8 cellular contexts compared by ENCODE assay signal in the genomic region with DNA sequence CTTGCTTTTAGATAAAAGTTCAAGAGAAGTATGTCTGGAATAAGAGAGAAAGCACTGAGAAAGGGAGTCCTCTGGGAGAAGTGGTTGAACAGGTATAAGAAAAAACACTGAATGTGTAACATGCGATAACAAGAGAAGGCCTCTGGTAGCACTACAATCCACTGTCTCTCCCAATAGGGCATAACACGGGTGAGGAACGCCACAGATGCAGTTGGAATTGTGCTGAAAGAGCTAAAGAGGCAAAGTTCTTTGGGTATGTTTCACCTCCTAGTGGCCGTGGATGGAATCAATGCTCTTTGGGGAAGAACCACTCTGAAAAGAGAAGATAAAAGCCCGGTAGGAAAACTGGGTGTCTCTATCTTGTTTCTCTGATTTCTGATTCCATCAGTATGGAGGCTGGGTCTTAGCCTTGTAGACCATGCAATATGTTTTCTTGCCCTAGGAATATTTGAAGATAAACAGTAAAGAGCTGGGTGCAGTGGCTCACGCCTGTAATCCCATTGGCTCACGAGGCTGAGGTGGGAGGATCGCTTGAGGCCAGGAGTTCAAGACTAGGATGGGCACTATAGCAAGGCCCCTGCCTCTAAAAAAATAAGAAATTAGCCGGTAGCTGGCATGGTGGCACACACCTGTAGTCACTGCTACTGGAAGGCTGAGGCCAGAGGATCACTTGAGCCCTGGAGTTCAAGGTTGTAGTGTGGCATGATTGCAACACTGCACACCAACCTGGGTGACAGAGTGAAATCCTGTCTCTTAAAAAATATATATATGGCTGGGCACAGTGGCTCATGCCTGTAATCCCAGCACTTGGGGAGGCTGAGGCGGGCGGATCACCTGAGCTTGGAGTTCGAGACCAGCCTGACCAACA. TPM values are rescaled to one million over a fixed set of nuclear protein-coding genes. Genes with fewer than 3 reads are reported as not detected.
DNase-seq lines count a peak whose midpoint lies in the region; ATAC-seq and TF ChIP-seq lines count a peak whose summit lies in the region.

No MANE protein-coding gene starts in this region.

- H3K36me3 ChIP-seq in HEK293 (ENCODE audit: control insufficient read depth in 2 of 2, insufficient read depth in 1 of 2, low read length in 2 of 2) (peaks cover 23 to 74% of the 10 kb centered on the region in 2 experiments), OCI-LY7 (ENCODE audit: insufficient read depth, low read length) (peaks cover 82% of the 10 kb centered on the region), ascending aorta (peaks cover 19 to 45% of the 10 kb centered on the region in 2 donors), gastrocnemius medialis (peaks cover 0 to 82% of the 10 kb centered on the region in 2 donors)

- no peak overlapping the region for H3K4me3 ChIP-seq in HEK293 (ENCODE audit: low read depth, low read length)
- H3K4me3 ChIP-seq in OCI-LY7 (ENCODE audit: low read depth, low read length, poor library complexity, severe bottlenecking), result no peak overlapping the region
- no peak overlapping the region for H3K4me3 ChIP-seq in ascending aorta
- H3K4me3 ChIP-seq in gastrocnemius medialis, result no peak overlapping the region

- no peak for TF ChIP-seq POLR2A in gastrocnemius medialis (IDR thresholded peaks at IDR 0.05)

- H3K36me3 Mint-ChIP-seq in Calu3 (ENCODE audit: insufficient read depth, unreplicated experiment), result peaks cover 77% of the 10 kb centered on the region

- ATAC-seq in gastrocnemius medialis, result peak in 1 of 2 donors; percentile 44
- ATAC-seq in HG03095 (IDR thresholded peaks at IDR 0.05; ENCODE audit: unreplicated experiment), result no peak
- ATAC-seq in GM19455 (IDR thresholded peaks at IDR 0.05; ENCODE audit: unreplicated experiment), result no peak

- H3K27me3 ChIP-seq in ascending aorta (no peaks in the 10 kb centered on the region), gastrocnemius medialis (no peaks in the 10 kb centered on the region)

- H3K9me2 ChIP-seq in OCI-LY7 (ENCODE audit: insufficient read depth, low read length), result no peaks in the 10 kb centered on the region

- H2AFZ ChIP-seq in OCI-LY7 (ENCODE audit: low read length), result no peak overlapping the region

- H3K27me3 Mint-ChIP-seq in Calu3 (ENCODE audit: unreplicated experiment), result no peaks in the 10 kb centered on the region

- no peaks in the 10 kb centered on the region for H3K9me3 Mint-ChIP-seq in Calu3 (ENCODE audit: low read depth, unreplicated experiment)

- POLR2A ChIA-PET in HEK293 (lab: Yijun Ruan, JAX), result interaction anchor here (0.6 kb wide), 2 partner anchors 190 to 478 kb away, joined by 3 to 9 read pairs; no protein-coding TSS in a partner anchor
- POLR2A ChIA-PET in OCI-LY7 (lab: Charles Lee), result no interaction called here

- CTCF ChIA-PET in Calu3 (lab: Charles Lee), result interaction anchor here (0.7 to 0.8 kb wide), 2 partner anchors 81 to 479 kb away, joined by 3 read pairs; no protein-coding TSS in a partner anchor
- CTCF ChIA-PET in HEK293 (lab: Yijun Ruan, JAX), result interaction anchor here (0.5 to 2.1 kb wide), 14 partner anchors 12 to 1081 kb away, joined by 3 to 6 read pairs (median 4); no protein-coding TSS in a partner anchor
- CTCF ChIA-PET in OCI-LY7 (lab: Charles Lee; ENCODE audit: unreplicated experiment), result no interaction called here

- no peak overlapping the region for H3K27ac Mint-ChIP-seq in Calu3 (ENCODE audit: unreplicated experiment)

- intact Hi-C loops in Calu3 (cut with micrococcal nuclease; ENCODE audit: unreplicated experiment) (no loop called here), OCI-LY7 (cut with micrococcal nuclease; ENCODE audit: unreplicated experiment) (no loop called here), ascending aorta (cut with DNase I) (no loop called here), gastrocnemius medialis (cut with DNase I; ENCODE audit: low total_unique reads) (no loop called here)

- H3K79me2 ChIP-seq in OCI-LY7 (ENCODE audit: insufficient read depth, low read depth, low read length), result no peaks in the 10 kb centered on the region

- no peaks in the 10 kb centered on the region for H4K20me1 ChIP-seq in OCI-LY7 (ENCODE audit: insufficient read depth, low read length)

- no peaks in the 10 kb centered on the region for H3K9me3 ChIP-seq in HEK293 (ENCODE audit: control insufficient read depth, insufficient read depth, low read depth, low read length)
- no peaks in the 10 kb centered on the region for H3K9me3 ChIP-seq in OCI-LY7 (ENCODE audit: low read length)
- H3K9me3 ChIP-seq in ascending aorta, result no peaks in the 10 kb centered on the region
- H3K9me3 ChIP-seq in gastrocnemius medialis, result no peaks in the 10 kb centered on the region

- no peak overlapping the region for H3K27ac ChIP-seq in HEK293 (ENCODE audit: extremely low read depth, low read depth, low read length)
- H3K27ac ChIP-seq in OCI-LY7 (ENCODE audit: low read depth, low read length, poor library complexity, severe bottlenecking), result no peak overlapping the region
- no peak overlapping the region for H3K27ac ChIP-seq in ascending aorta
- no peak overlapping the region for H3K27ac ChIP-seq in gastrocnemius medialis

- H3K4me3 Mint-ChIP-seq in Calu3 (ENCODE audit: low read depth, unreplicated experiment), result no peak overlapping the region

- H3K4me2 ChIP-seq in OCI-LY7 (ENCODE audit: low read length), result no peak overlapping the region

- DNase-seq in Calu3 (peak; percentile 58), OCI-LY7 (ENCODE audit: low spot score) (peak; percentile 47), ascending aorta (ENCODE audit: low spot score in 2 of 2) (peak in 1 of 2 donors; percentile 68), hypothalamus (lab: John Stamatoyannopoulos, UW) (peak in 33 of 51 donors; percentile 1 to 76 (median 32)), gastrocnemius medialis (no peak)

- no peaks in the 10 kb centered on the region for H3K4me1 ChIP-seq in HEK293 (ENCODE audit: control insufficient read depth, insufficient read depth, low read length)
- no peaks in the 10 kb centered on the region for H3K4me1 ChIP-seq in OCI-LY7 (ENCODE audit: insufficient read depth, low read length, poor library complexity, severe bottlenecking)
- peaks cover 0 to 3% of the 10 kb centered on the region in 2 donors for H3K4me1 ChIP-seq in ascending aorta
- no peaks in the 10 kb centered on the region for H3K4me1 ChIP-seq in gastrocnemius medialis

- BruUV-seq in Calu3 (replicated peaks; lab: Mats Ljungman, UMichigan) (no TSS peak), OCI-LY7 (replicated peaks; lab: Mats Ljungman, UMichigan) (no TSS peak)

- in situ Hi-C loops in gastrocnemius medialis (cut with MboI; ENCODE audit: low sequenced_read_pairs in 4 of 4), result no loop called here

- no peaks in the 10 kb centered on the region for H3K4me1 Mint-ChIP-seq in Calu3 (ENCODE audit: low read depth, unreplicated experiment)

- peak; percentile 76 for TF ChIP-seq CTCF in Calu3 (IDR thresholded peaks at IDR 0.05; ENCODE audit: unreplicated experiment)
- peak; percentile 36; the same call in 1 of the 2 replicates for TF ChIP-seq CTCF in HEK293 (tag by site-specific recombination; IDR thresholded peaks at IDR 0.05)
- peak; percentile 83 for TF ChIP-seq CTCF in OCI-LY7 (conservative IDR thresholded peaks at IDR 0.05; ENCODE audit: low read length)
- peak; percentile 10 to 49 (median 40) for TF ChIP-seq CTCF in ascending aorta (IDR thresholded peaks at IDR 0.05)
- TF ChIP-seq CTCF in gastrocnemius medialis (IDR thresholded peaks at IDR 0.05 in 4 of 5, conservative IDR thresholded peaks at IDR 0.05 in 1 of 5), result peak in 3 of 5 experiments; percentile 33 to 44 (median 33)

TF ChIP-seq in HEK293, 187 proteins besides CTCF, POLR2A, EP300 and RAD21:
- TF ChIP-seq TRIM28 (IDR thresholded peaks at IDR 0.05; ENCODE audit: borderline replicate concordance, low read length) (0 out of 2 replicates have a peak, but pooled peaks have one; percentile 23), ZFP41 (tag by site-specific recombination; IDR thresholded peaks at IDR 0.05; ENCODE audit: borderline replicate concordance) (no peak), PRDM1 (tag by site-specific recombination; IDR thresholded peaks at IDR 0.05) (peak; percentile 66), ZNF184 (tag by site-specific recombination; IDR thresholded peaks at IDR 0.05) (no peak), ZNF654 (tag by site-specific recombination; IDR thresholded peaks at IDR 0.05; ENCODE audit: low read depth) (peak; percentile 61), ZNF600 (tag by site-specific recombination; IDR thresholded peaks at IDR 0.05) (peak; percentile 77), ZNF660 (tag by site-specific recombination; IDR thresholded peaks at IDR 0.05) (0 out of 2 replicates have a peak, but pooled peaks have one; percentile 28)

RNA-seq across cellular contexts. Expression of gene DAP3, which starts 40.4 kb away (rescaled TPM):
- total RNA-seq in Calu3 (2022) (192 and 199 TPM in 2 replicates), OCI-LY7 (2022) (178 and 187 TPM in 2 replicates), ascending aorta (47.4 TPM), gastrocnemius medialis (100 to 1,000 TPM; 158 to 204 (median 186) TPM)
- 110 and 114 TPM in 2 replicates for total RNA-seq in OCI-LY7 (2014; rRNA removed; shearing (Covaris generic))

RNA-seq across cellular contexts. Expression of gene YY1AP1, which starts 40.7 kb away (rescaled TPM):
- total RNA-seq in Calu3 (2022) (76.2 and 81.4 TPM in 2 replicates), OCI-LY7 (2022) (76.0 and 83.8 TPM in 2 replicates), ascending aorta (24.2 TPM), gastrocnemius medialis (100 to 1,000 TPM in 2 of 4 donors, 10 to 100 TPM in 2; 81.6 to 162 (median 120) TPM)
- total RNA-seq in OCI-LY7 (2014; rRNA removed; shearing (Covaris generic)), result 83.0 and 84.6 TPM in 2 replicates

Comparison
In these comparisons a context has a peak if more than half of its experiments do, and no peak if none do; other contexts are left out.
1. DNase-seq: peak in Calu3 (single experiment), OCI-LY7 (single experiment) and hypothalamus (33 of 51); none in gastrocnemius medialis (0 of 2).
2. CTCF ChIP-seq: peak in every context shown above with its lines; median percentile 83 in OCI-LY7; 76 in Calu3; 40 in ascending aorta; 36 in HEK293; 33 in gastrocnemius medialis.